In genomic region chr3:65786891-65787290, GRCh38 we compare ENCODE assay signal across 19 cellular contexts.
"Had no signal": no experiment of that assay in that cellular context is flagged by ENCODE, and none has a peak within 500 bp of the region (broad histone marks: within the 10 kb centered on the region; RNA-seq: fewer than 3 reads in every experiment).

No MANE protein-coding gene starts in this region.

- H3K9me3 Mint-ChIP-seq: central memory CD8-positive, alpha-beta T cell; stimulated activated naive CD8-positive, alpha-beta T cell treated with anti-CD3 and anti-CD28 coated beads, Interleukin-15, Interleukin-2, amounts not matched to agents 100 ng/mL and 50 ng/mL, for 24 hours; type B pancreatic cell had no signal

- ATAC-seq: activated CD8-positive, alpha-beta T cell treated with anti-CD3 and anti-CD28 coated beads, Interleukin-2, amount 10 ng/mL, durations not matched to agents 7 days and 5 days; gastrocnemius medialis; left cardiac atrium had no signal

- H3K4me3 Mint-ChIP-seq: activated CD8-positive, alpha-beta T cell treated with anti-CD3 and anti-CD28 coated beads, Interleukin-2, amount 10 ng/mL, durations not matched to agents 7 days and 5 days; activated naive CD8-positive, alpha-beta T cell; central memory CD8-positive, alpha-beta T cell; memory B cell; naive B cell; stimulated activated naive CD8-positive, alpha-beta T cell treated with anti-CD3 and anti-CD28 coated beads, Interleukin-15, Interleukin-2, amounts not matched to agents 100 ng/mL and 50 ng/mL, for 24 hours; type B pancreatic cell had no signal

- DNase-seq: activated CD4-positive, alpha-beta T cell treated with anti-CD3 and anti-CD28 coated beads for 1 hour; activated CD4-positive, alpha-beta T cell treated with anti-CD3 and anti-CD28 coated beads, Interleukin-2, amount 50 U/mL, for 1 hour; activated CD8-positive, alpha-beta T cell treated with anti-CD3 and anti-CD28 coated beads, Interleukin-2, amount 10 ng/mL, durations not matched to agents 7 days and 5 days; activated T-cell treated with anti-CD3 and anti-CD28 coated beads, Interleukin-2, amount 50 U/mL, for 1 hour; adrenal gland; colonic mucosa; gastrocnemius medialis; hypothalamus; left cardiac atrium; naive B cell; pancreas; right cardiac atrium; stimulated activated CD4-positive, alpha-beta T cell treated with anti-CD3 and anti-CD28 coated beads, Interleukin-12 subunit alpha, Interleukin-12 subunit beta, amount 100 ng/mL, for 4 hours; substantia nigra had no signal

- H3K27ac Mint-ChIP-seq: activated CD8-positive, alpha-beta T cell treated with anti-CD3 and anti-CD28 coated beads, Interleukin-2, amount 10 ng/mL, durations not matched to agents 7 days and 5 days; activated naive CD8-positive, alpha-beta T cell; memory B cell; stimulated activated naive CD8-positive, alpha-beta T cell treated with anti-CD3 and anti-CD28 coated beads, Interleukin-15, Interleukin-2, amounts not matched to agents 100 ng/mL and 50 ng/mL, for 24 hours had no signal

- H3K36me3 Mint-ChIP-seq: activated naive CD8-positive, alpha-beta T cell; memory B cell; naive B cell; type B pancreatic cell had no signal

- H3K4me1 Mint-ChIP-seq: central memory CD8-positive, alpha-beta T cell; memory B cell; naive B cell had no signal

- H3K27me3 Mint-ChIP-seq: central memory CD8-positive, alpha-beta T cell; memory B cell; naive B cell; type B pancreatic cell had no signal
